18 cellular contexts compared by ENCODE assay signal in the genomic region with DNA sequence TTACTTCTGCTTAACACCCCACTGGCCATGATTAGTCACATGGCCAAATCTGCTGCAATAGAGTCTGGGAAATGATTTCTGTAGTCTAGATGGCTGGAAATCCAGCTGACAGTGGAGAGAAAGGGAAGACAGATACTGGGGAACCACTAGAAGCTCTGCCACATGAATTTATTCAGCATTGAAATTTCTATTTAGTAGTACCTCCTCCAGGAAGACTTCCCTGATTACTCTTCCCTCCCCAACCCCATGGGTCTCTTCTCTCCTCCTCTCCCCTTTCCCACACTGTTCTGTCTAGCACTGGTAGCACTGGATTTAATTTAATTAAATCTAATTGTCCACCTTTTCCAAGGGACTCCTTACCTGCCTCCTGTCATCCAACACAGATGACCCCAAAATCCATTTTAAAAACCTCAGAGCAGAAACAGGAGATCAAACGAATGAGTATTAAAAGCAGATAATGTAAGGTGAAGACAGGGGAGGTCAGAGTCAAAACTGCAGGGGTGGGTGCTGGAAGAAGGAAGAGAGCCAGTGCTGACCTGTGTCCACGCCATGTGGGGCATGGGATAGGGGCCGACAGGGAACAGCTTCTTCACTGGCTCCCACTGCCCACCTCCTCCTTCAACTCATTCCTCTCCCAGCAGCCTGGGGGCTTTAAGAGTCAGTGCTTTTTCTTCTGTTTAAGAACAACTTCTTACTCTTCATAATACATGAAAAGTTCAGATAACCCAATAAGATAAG.
"Had no signal": no experiment of that assay in that cellular context is flagged by ENCODE, and none has a peak within 500 bp of the region (broad histone marks: within the 10 kb centered on the region; RNA-seq: fewer than 3 reads in every experiment).

No MANE protein-coding gene starts in this region.

- H3K36me3 Mint-ChIP-seq: activated naive CD4-positive, alpha-beta T cell treated with anti-CD3 and anti-CD28 coated beads, Interleukin-2, amount 10 ng/mL, durations not matched to agents 7 days and 5 days; immature natural killer cell; neural progenitor cell had no signal

- H3K9me3 ChIP-seq: ascending aorta, lower lobe of right lung had no signal

- H3K27me3 ChIP-seq: ascending aorta, neural progenitor cell had no signal

- DNase-seq: activated CD4-positive, CD25-positive, alpha-beta regulatory T cell treated with anti-CD3 and anti-CD28 coated beads, Interleukin-2, amount 50 U/mL, for 72 hours; activated naive CD4-positive, alpha-beta T cell treated with anti-CD3 and anti-CD28 coated beads, Interleukin-2, amount 10 ng/mL, durations not matched to agents 7 days and 5 days; activated T-cell treated with anti-CD3 and anti-CD28 coated beads, Interleukin-2, amount 50 U/mL, for 1 hour; effector memory CD8-positive, alpha-beta T cell; foreskin melanocyte; immature natural killer cell; lower lobe of right lung; midbrain; stimulated activated CD4-positive, alpha-beta T cell treated with anti-CD3 and anti-CD28 coated beads, Interleukin-2, amount 100 ng/mL, for 48 hours; stimulated activated naive CD4-positive, alpha-beta T cell; T-helper 1 cell; T1000 had no signal

- H3K4me3 Mint-ChIP-seq: activated naive CD4-positive, alpha-beta T cell treated with anti-CD3 and anti-CD28 coated beads, Interleukin-2, amount 10 ng/mL, durations not matched to agents 7 days and 5 days; dendritic cell treated with granulocyte-macrophage colony-stimulating factor and Interleukin-4, amounts not matched to agents 40 ng/mL and 50 ng/mL, for 4 days; effector memory CD8-positive, alpha-beta T cell; immature natural killer cell; neural progenitor cell had no signal

- H3K27ac Mint-ChIP-seq: activated naive CD4-positive, alpha-beta T cell treated with anti-CD3 and anti-CD28 coated beads, Interleukin-2, amount 10 ng/mL, durations not matched to agents 7 days and 5 days; effector memory CD8-positive, alpha-beta T cell; immature natural killer cell had no signal

- ATAC-seq: effector memory CD8-positive, alpha-beta T cell; lower lobe of right lung had no signal

- H3K4me1 Mint-ChIP-seq: activated naive CD4-positive, alpha-beta T cell treated with anti-CD3 and anti-CD28 coated beads, Interleukin-2, amount 10 ng/mL, durations not matched to agents 7 days and 5 days; immature natural killer cell had no signal

- H3K27ac ChIP-seq: ascending aorta, epithelial cell of prostate, lower lobe of right lung, neural progenitor cell, parathyroid adenoma had no signal

- H3K4me1 ChIP-seq: ascending aorta, lower lobe of right lung, parathyroid adenoma had no signal

- FAIRE-seq: bronchial epithelial cell had no signal

- H2AFZ ChIP-seq: neural progenitor cell, parathyroid adenoma had no signal

- H3K9ac ChIP-seq: neural progenitor cell, parathyroid adenoma had no signal

- H3K4me3 ChIP-seq: ascending aorta, lower lobe of right lung, neural progenitor cell had no signal

- H3K36me3 ChIP-seq: ascending aorta, lower lobe of right lung, neural progenitor cell had no signal

- H3K79me2 ChIP-seq: parathyroid adenoma had no signal

- H3K4me2 ChIP-seq: neural progenitor cell had no signal

- H3K9me3 Mint-ChIP-seq: immature natural killer cell, neural progenitor cell had no signal
